In the genomic region with DNA sequence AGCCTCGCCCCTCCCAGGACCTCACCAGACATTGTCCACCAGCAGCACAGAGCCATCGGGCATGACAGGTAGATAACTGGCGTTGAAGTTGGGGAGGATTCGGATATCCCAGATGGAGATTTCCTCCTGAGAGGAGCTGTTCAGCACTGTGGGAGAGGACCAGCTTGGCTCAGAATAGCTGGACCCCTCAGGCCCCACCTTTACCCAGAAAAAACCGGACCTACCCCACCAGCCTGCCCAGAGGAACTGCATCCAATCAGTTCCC, we compare ENCODE assay signal across 8 cellular contexts. TPM values are rescaled to one million over a fixed set of nuclear protein-coding genes. Genes with fewer than 3 reads are reported as not detected.
DNase-seq lines count a peak whose midpoint lies in the region; ATAC-seq and TF ChIP-seq lines count a peak whose summit lies in the region.

No MANE protein-coding gene starts in this region.

- no peaks in the 10 kb centered on the region for H3K9me3 Mint-ChIP-seq in endothelial cell (ENCODE audit: unreplicated experiment)

- H3K27ac ChIP-seq in Peyer's patch: peak overlapping the region in 3 of 4 donors; percentile 80 to 95 (median 92)
- H3K27ac ChIP-seq in psoas muscle: peak overlapping the region; percentile 86

- H3K27ac Mint-ChIP-seq in endothelial cell (ENCODE audit: unreplicated experiment): no peak overlapping the region

- ATAC-seq in psoas muscle (no peak), HG03095 (IDR thresholded peaks at IDR 0.05; ENCODE audit: unreplicated experiment) (no peak), HG02642 (IDR thresholded peaks at IDR 0.05; ENCODE audit: poor library complexity, unreplicated experiment) (no peak)

- no peak for TF ChIP-seq CTCF in GM13977 (IDR thresholded peaks at IDR 0.05; ENCODE audit: extremely low read depth, insufficient read depth, missing control alignments)
- TF ChIP-seq CTCF in Peyer's patch (IDR thresholded peaks at IDR 0.05): no peak
- no peak for TF ChIP-seq CTCF in endothelial cell (IDR thresholded peaks at IDR 0.05; ENCODE audit: unreplicated experiment)
- TF ChIP-seq CTCF in psoas muscle (IDR thresholded peaks at IDR 0.05): no peak

- 73 to 80% (median 79%) methylated on average over 5 of the region's 5 CpGs for WGBS in psoas muscle, 3 donors

- intact Hi-C loops in psoas muscle (cut with DNase I): loop anchor here in 1 of 2 donors (10.0 kb wide), 1 partner anchor 58 kb away; a partner anchor contains a TSS

- H3K4me1 Mint-ChIP-seq in endothelial cell (ENCODE audit: unreplicated experiment): peaks cover 31% of the 10 kb centered on the region

- H3K9me3 ChIP-seq in Peyer's patch (no peaks in the 10 kb centered on the region), psoas muscle (no peaks in the 10 kb centered on the region)

- TF ChIP-seq POLR2A in Peyer's patch (IDR thresholded peaks at IDR 0.05): no peak

- H3K4me3 ChIP-seq in Peyer's patch (peak overlapping the region in 3 of 4 donors; percentile 83 to 95 (median 85)), psoas muscle (peak overlapping the region; percentile 93)

- H3K27me3 Mint-ChIP-seq in endothelial cell (ENCODE audit: unreplicated experiment): peaks cover 19% of the 10 kb centered on the region

- H3K36me3 Mint-ChIP-seq in endothelial cell (ENCODE audit: low read depth, unreplicated experiment): peaks cover 21% of the 10 kb centered on the region

- DNase-seq in GM13977 (ENCODE audit: low spot score): peak; percentile 51
- no peak for DNase-seq in Peyer's patch
- no peak for DNase-seq in endothelial cell (ENCODE audit: low spot score)
- no peak for DNase-seq in psoas muscle
- no peak for DNase-seq in G401 (ENCODE audit: low spot score)
- no peak for DNase-seq in dermis blood vessel endothelial cell

- H3K27me3 ChIP-seq in Peyer's patch: no peaks in the 10 kb centered on the region
- H3K27me3 ChIP-seq in psoas muscle (ENCODE audit: insufficient read depth in 3 of 3, low read length in 2 of 3): no peaks in the 10 kb centered on the region

- H3K36me3 ChIP-seq in Peyer's patch: peaks cover 0 to 36% (median 0%) of the 10 kb centered on the region in 3 donors
- H3K36me3 ChIP-seq in psoas muscle (ENCODE audit: insufficient read depth in 1 of 2, low read depth in 1 of 2): peaks cover 7 to 51% of the 10 kb centered on the region in 2 donors

- in situ Hi-C loops in GM13977 (cut with MboI; ENCODE audit: low pct_unique_long_range_greater_than_20kb, low sequenced_read_pairs, unreplicated experiment) (no loop called here), G401 (cut with HindIII; ENCODE audit: low sequenced_read_pairs) (no loop called here)

- peaks cover 0 to 58% (median 11%) of the 10 kb centered on the region in 4 donors for H3K4me1 ChIP-seq in Peyer's patch
- H3K4me1 ChIP-seq in psoas muscle: peaks cover 12% of the 10 kb centered on the region

- H3K4me3 Mint-ChIP-seq in endothelial cell (ENCODE audit: unreplicated experiment): peak overlapping the region; percentile 84

RNA-seq across cellular contexts. Expression of a gene that starts 1.5 kb away (rescaled TPM):
- total RNA-seq in Peyer's patch (100 to 1,000 TPM in 1 of 4 donors, 10 to 100 TPM in 3; 57.6 to 123 (median 69.8) TPM), endothelial cell (ENCODE audit: unreplicated experiment) (30.2 TPM), psoas muscle (10 to 100 TPM in 1 of 4 donors, 1 to 10 TPM in 3; 4.1 to 14.2 (median 7.4) TPM), dermis blood vessel endothelial cell (4.1 and 4.7 TPM in 2 replicates)
- polyA plus RNA-seq in psoas muscle: 10 to 100 TPM in 1 of 3 donors, 1 to 10 TPM in 2; 5.2 to 13.1 (median 9.8) TPM
- 9.0 and 14.4 TPM in 2 replicates for total RNA-seq in G401 (2014; rRNA removed; shearing (Covaris generic))

RNA-seq across cellular contexts. Expression of a gene that starts 8.3 kb away (rescaled TPM):
- 100 to 1,000 TPM; 194 to 312 (median 237) TPM for total RNA-seq in Peyer's patch
- 68.6 TPM for total RNA-seq in endothelial cell (ENCODE audit: unreplicated experiment)
- 10 to 100 TPM; 48.7 to 74.6 (median 68.1) TPM for total RNA-seq in psoas muscle
- polyA plus RNA-seq in psoas muscle: 100 to 1,000 TPM; 118 to 141 (median 140) TPM
- 97.5 and 231 TPM in 2 replicates for total RNA-seq in G401 (2014; rRNA removed; shearing (Covaris generic))
- 55.1 and 133 TPM in 2 replicates for total RNA-seq in dermis blood vessel endothelial cell

RNA-seq across cellular contexts. Expression of a gene that starts 11.4 kb away (rescaled TPM):
- total RNA-seq in Peyer's patch: 1 to 10 TPM in 2 of 4 donors, under 1 TPM in 1, not detected in 1; 0.53 to 4.1 (median 2.1) TPM
- 4.4 TPM for total RNA-seq in endothelial cell (ENCODE audit: unreplicated experiment)
- 1 to 10 TPM in 2 of 4 donors, under 1 TPM in 2; 0.23 to 3.8 (median 0.95) TPM for total RNA-seq in psoas muscle
- under 1 TPM; 0.45 to 0.57 (median 0.52) TPM for polyA plus RNA-seq in psoas muscle
- 0.81 TPM in 1 of 2 replicates, not detected in the other for total RNA-seq in G401 (2014; rRNA removed; shearing (Covaris generic))
- total RNA-seq in dermis blood vessel endothelial cell: 0.17 and 0.88 TPM in 2 replicates

RNA-seq across cellular contexts. Expression of a gene that starts 20.2 kb away (rescaled TPM):
- total RNA-seq in Peyer's patch (10 to 100 TPM in 1 of 4 donors, 1 to 10 TPM in 2, not detected in 1; 3.8 to 16.5 (median 6.7) TPM), endothelial cell (ENCODE audit: unreplicated experiment) (27.2 TPM), psoas muscle (under 1 TPM; 0.16 to 0.77 (median 0.36) TPM), dermis blood vessel endothelial cell (2.8 and 4.4 TPM in 2 replicates)
- polyA plus RNA-seq in psoas muscle: under 1 TPM; 0.30 to 0.38 (median 0.33) TPM
- total RNA-seq in G401 (2014; rRNA removed; shearing (Covaris generic)): 8.8 and 9.0 TPM in 2 replicates

RNA-seq across cellular contexts. Expression of a gene that starts 20.7 kb away (rescaled TPM):
- total RNA-seq in Peyer's patch: 10 to 100 TPM in 1 of 4 donors, 1 to 10 TPM in 2, not detected in 1; 2.1 to 62.7 (median 3.5) TPM
- total RNA-seq in endothelial cell (ENCODE audit: unreplicated experiment): 1.9 TPM
- under 1 TPM; 0.25 to 0.82 (median 0.47) TPM for total RNA-seq in psoas muscle
- polyA plus RNA-seq in psoas muscle: under 1 TPM; 0.18 to 0.86 (median 0.51) TPM
- 0.68 and 3.3 TPM in 2 replicates for total RNA-seq in G401 (2014; rRNA removed; shearing (Covaris generic))
- 0.17 and 0.23 TPM in 2 replicates for total RNA-seq in dermis blood vessel endothelial cell
